Comparison of ENCODE assay signal across 8 cellular contexts in the genomic region with DNA sequence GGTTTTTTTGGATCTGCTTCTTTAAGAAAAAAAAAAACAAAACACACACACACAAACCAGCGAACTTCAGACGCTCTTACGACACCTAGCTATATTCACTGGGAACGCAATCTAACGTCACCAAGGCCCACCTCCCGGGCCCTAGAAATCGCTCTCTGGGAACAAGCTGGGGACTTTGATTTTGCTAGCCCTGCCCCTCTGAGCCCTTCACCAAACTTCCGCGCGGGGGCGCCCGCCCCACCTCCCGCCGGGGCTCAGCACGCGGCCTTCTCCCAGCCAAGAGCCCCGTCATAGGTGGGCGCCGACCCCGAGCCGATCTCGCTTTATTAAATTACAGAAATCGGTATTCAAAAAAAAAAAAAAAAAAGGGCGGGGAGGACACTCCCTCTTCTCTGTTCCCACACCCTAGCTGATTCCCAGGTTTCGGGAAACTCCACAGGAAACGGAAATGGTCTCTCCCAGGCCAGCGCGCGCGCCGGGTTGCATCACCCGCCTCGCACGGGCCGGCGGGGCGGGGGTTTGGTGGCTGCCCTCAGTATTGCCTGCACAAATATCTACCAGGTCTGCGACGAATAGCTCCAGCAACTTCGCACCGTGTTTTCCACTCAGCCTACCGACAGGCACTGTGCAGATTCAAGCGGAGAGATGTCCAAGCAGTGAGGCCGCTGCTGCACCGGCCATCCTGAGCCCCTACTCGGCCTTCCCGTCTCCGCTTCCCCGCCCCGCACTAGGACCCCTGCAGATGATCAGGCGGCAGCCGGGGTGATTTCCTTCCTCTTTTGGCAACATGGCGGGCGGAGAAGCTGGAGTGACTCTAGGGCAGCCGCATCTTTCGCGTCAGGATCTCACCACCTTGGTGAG. TPM values are rescaled to one million over a fixed set of nuclear protein-coding genes. Genes with fewer than 3 reads are reported as not detected.
DNase-seq lines count a peak whose midpoint lies in the region; ATAC-seq and TF ChIP-seq lines count a peak whose summit lies in the region.

A gene (plus strand): TSS at position 775 of the 861 bp plus-strand sequence. CDS start 13 bp downstream, at position 788.

- H3K4me1 ChIP-seq in liver (ENCODE audit: control insufficient read depth in 4 of 4, insufficient read depth in 4 of 4, low read length in 3 of 4): peaks cover 0 to 9% (median 2%) of the 10 kb centered on the region in 4 donors

- peak; percentile 58 for TF ChIP-seq CTCF in CD4-positive, alpha-beta T cell (IDR thresholded peaks at IDR 0.05)
- TF ChIP-seq CTCF in liver (IDR thresholded peaks at IDR 0.05; ENCODE audit: low read depth, low read length, missing input control): peak; percentile 65

- peaks cover 15% of the 10 kb centered on the region for H3K36me3 Mint-ChIP-seq in CD4-positive, alpha-beta T cell (ENCODE audit: low read depth)

- no peaks in the 10 kb centered on the region for H3K9me3 Mint-ChIP-seq in CD4-positive, alpha-beta T cell

- CTCF ChIA-PET in CD4-positive, alpha-beta T cell (lab: Charles Lee): interaction anchor here (0.5 to 3.5 kb wide), 39 partner anchors 9 to 1933 kb away, joined by 3 to 43 read pairs (median 4); a partner anchor contains a TSS

- POLR2A ChIA-PET in CD4-positive, alpha-beta T cell (lab: Charles Lee): interaction anchor here (0.6 to 3.2 kb wide), 20 partner anchors 9 to 426 kb away, joined by 3 to 91 read pairs (median 6); a partner anchor contains a TSS

- H3K27me3 ChIP-seq in CD4-positive, alpha-beta T cell (ENCODE audit: control insufficient read depth, insufficient read depth, low read length): no peaks in the 10 kb centered on the region
- no peaks in the 10 kb centered on the region for H3K27me3 ChIP-seq in liver (ENCODE audit: control insufficient read depth in 4 of 4, insufficient read depth in 4 of 4, low read length in 3 of 4)

- H3K9me3 ChIP-seq in CD4-positive, alpha-beta T cell (ENCODE audit: control insufficient read depth, low read length): no peaks in the 10 kb centered on the region
- H3K9me3 ChIP-seq in liver (ENCODE audit: control insufficient read depth in 4 of 4, low read length in 3 of 4): no peaks in the 10 kb centered on the region

- peaks cover 17% of the 10 kb centered on the region for H3K4me1 Mint-ChIP-seq in CD4-positive, alpha-beta T cell (ENCODE audit: low read depth)

- DNase-seq in CD4-positive, alpha-beta T cell: peak; percentile 72 to 87 (median 81)
- peak; percentile 97 for DNase-seq in NCI-H82 (lab: John Stamatoyannopoulos, UW)
- DNase-seq in activated CD4-positive, alpha-beta T cell treated with anti-CD3 and anti-CD28 coated beads, Interleukin-2, amount 50 U/mL, for 4 hours: peak; percentile 76 to 79
- DNase-seq in dermis blood vessel endothelial cell: peak; percentile 94
- DNase-seq in stimulated activated CD4-positive, alpha-beta T cell treated with anti-CD3 and anti-CD28 coated beads, Interleukin-4, amount 100 ng/mL, for 24 hours: peak; percentile 84

- peak; percentile 56 to 58 for TF ChIP-seq RAD21 in liver (IDR thresholded peaks at IDR 0.05)

- peaks cover 0 to 15% (median 7%) of the 10 kb centered on the region in 4 donors for H3K36me3 ChIP-seq in liver (ENCODE audit: control insufficient read depth in 4 of 4, insufficient read depth in 3 of 4, low read depth in 1 of 4, low read length in 3 of 4)

- H3K27ac ChIP-seq in CD4-positive, alpha-beta T cell (ENCODE audit: low read depth, low read length): peak within 1 kb of the TSS; percentile 89
- H3K27ac ChIP-seq in liver (ENCODE audit: low read depth in 1 of 2, low read length in 2 of 2): peak within 1 kb of the TSS; percentile 92 to 95

- H3K27me3 Mint-ChIP-seq in CD4-positive, alpha-beta T cell: no peaks in the 10 kb centered on the region

- ATAC-seq in CD4-positive, alpha-beta T cell (ENCODE audit: poor library complexity): peak; percentile 86
- ATAC-seq in GM19438 (IDR thresholded peaks at IDR 0.05; ENCODE audit: low read depth, unreplicated experiment) (peak; percentile 87), HG03571 (IDR thresholded peaks at IDR 0.05; ENCODE audit: unreplicated experiment) (peak; percentile 83)

- peak within 1 kb of the TSS in 1 of 2 donors; percentile 82 for H3K9ac ChIP-seq in liver (ENCODE audit: low read depth in 1 of 2, low read length in 2 of 2)

- peak within 1 kb of the TSS in 2 of 3 donors; percentile 85 to 91 for H3K4me3 ChIP-seq in liver (ENCODE audit: low read depth in 1 of 3, low read length in 3 of 3)

- no peak within 1 kb of the TSS for H3K27ac Mint-ChIP-seq in CD4-positive, alpha-beta T cell

- WGBS in liver: under 1% methylated on average over 56 of the region's 57 CpGs

- intact Hi-C loops in CD4-positive, alpha-beta T cell (cut with DNase I, micrococcal nuclease): loop anchor here (1.0 to 10.0 kb wide), 8 partner anchors 30 to 382 kb away; a partner anchor contains a TSS

- H3K4me3 Mint-ChIP-seq in CD4-positive, alpha-beta T cell: no peak within 1 kb of the TSS

TF ChIP-seq in liver, 16 proteins besides CTCF, POLR2A, EP300 and RAD21:
- TF ChIP-seq TAF1 (conservative IDR thresholded peaks at IDR 0.05) (peak; percentile 72), YY1 (IDR thresholded peaks at IDR 0.05) (peak; percentile 95), FOXA2 (IDR thresholded peaks at IDR 0.05) (no peak), NR2F2 (IDR thresholded peaks at IDR 0.05) (peak; percentile 4), RXRA (IDR thresholded peaks at IDR 0.05) (peak in 1 of 2 donors; percentile 21), HNF4G (IDR thresholded peaks at IDR 0.05) (peak; percentile 62), FOXA1 (IDR thresholded peaks at IDR 0.05) (no peak), JUND (IDR thresholded peaks at IDR 0.05) (no peak), SP1 (IDR thresholded peaks at IDR 0.05) (peak; percentile 70), GABPA (IDR thresholded peaks at IDR 0.05 in 1 of 2, conservative IDR thresholded peaks at IDR 0.05 in 1 of 2) (peak; percentile 87 to 92), EGR1 (IDR thresholded peaks at IDR 0.05; ENCODE audit: low read depth in 2 of 2) (peak in 1 of 2 donors; percentile 43), HNF4A (conservative IDR thresholded peaks at IDR 0.05) (peak; percentile 67 to 78)
- TF ChIP-seq, protein P1, sequence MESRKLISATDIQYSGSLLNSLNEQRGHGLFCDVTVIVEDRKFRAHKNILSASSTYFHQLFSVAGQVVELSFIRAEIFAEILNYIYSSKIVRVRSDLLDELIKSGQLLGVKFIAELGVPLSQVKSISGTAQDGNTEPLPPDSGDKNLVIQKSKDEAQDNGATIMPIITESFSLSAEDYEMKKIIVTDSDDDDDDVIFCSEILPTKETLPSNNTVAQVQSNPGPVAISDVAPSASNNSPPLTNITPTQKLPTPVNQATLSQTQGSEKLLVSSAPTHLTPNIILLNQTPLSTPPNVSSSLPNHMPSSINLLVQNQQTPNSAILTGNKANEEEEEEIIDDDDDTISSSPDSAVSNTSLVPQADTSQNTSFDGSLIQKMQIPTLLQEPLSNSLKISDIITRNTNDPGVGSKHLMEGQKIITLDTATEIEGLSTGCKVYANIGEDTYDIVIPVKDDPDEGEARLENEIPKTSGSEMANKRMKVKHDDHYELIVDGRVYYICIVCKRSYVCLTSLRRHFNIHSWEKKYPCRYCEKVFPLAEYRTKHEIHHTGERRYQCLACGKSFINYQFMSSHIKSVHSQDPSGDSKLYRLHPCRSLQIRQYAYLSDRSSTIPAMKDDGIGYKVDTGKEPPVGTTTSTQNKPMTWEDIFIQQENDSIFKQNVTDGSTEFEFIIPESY (IDR thresholded peaks at IDR 0.05): peak; percentile 60
- TF ChIP-seq, protein P2, sequence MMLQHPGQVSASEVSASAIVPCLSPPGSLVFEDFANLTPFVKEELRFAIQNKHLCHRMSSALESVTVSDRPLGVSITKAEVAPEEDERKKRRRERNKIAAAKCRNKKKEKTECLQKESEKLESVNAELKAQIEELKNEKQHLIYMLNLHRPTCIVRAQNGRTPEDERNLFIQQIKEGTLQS (IDR thresholded peaks at IDR 0.05): peak; percentile 96
- TF ChIP-seq, protein P3, sequence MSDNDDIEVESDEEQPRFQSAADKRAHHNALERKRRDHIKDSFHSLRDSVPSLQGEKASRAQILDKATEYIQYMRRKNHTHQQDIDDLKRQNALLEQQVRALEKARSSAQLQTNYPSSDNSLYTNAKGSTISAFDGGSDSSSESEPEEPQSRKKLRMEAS (IDR thresholded peaks at IDR 0.05): peak; percentile 41
- TF ChIP-seq, protein P4, sequence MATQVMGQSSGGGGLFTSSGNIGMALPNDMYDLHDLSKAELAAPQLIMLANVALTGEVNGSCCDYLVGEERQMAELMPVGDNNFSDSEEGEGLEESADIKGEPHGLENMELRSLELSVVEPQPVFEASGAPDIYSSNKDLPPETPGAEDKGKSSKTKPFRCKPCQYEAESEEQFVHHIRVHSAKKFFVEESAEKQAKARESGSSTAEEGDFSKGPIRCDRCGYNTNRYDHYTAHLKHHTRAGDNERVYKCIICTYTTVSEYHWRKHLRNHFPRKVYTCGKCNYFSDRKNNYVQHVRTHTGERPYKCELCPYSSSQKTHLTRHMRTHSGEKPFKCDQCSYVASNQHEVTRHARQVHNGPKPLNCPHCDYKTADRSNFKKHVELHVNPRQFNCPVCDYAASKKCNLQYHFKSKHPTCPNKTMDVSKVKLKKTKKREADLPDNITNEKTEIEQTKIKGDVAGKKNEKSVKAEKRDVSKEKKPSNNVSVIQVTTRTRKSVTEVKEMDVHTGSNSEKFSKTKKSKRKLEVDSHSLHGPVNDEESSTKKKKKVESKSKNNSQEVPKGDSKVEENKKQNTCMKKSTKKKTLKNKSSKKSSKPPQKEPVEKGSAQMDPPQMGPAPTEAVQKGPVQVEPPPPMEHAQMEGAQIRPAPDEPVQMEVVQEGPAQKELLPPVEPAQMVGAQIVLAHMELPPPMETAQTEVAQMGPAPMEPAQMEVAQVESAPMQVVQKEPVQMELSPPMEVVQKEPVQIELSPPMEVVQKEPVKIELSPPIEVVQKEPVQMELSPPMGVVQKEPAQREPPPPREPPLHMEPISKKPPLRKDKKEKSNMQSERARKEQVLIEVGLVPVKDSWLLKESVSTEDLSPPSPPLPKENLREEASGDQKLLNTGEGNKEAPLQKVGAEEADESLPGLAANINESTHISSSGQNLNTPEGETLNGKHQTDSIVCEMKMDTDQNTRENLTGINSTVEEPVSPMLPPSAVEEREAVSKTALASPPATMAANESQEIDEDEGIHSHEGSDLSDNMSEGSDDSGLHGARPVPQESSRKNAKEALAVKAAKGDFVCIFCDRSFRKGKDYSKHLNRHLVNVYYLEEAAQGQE (IDR thresholded peaks at IDR 0.05): no peak

RNA-seq across cellular contexts. Expression of the gene that starts here (rescaled TPM):
- 100 to 1,000 TPM; 197 to 202 TPM for total RNA-seq in CD4-positive, alpha-beta T cell
- total RNA-seq in dermis blood vessel endothelial cell (222 and 303 TPM in 2 replicates), liver (10 to 100 TPM; 62.5 to 98.0 TPM)
- 10 to 100 TPM; 24.9 to 32.4 TPM for polyA plus RNA-seq in liver

Comparison
In these comparisons a context has a peak if more than half of its experiments do, and no peak if none do; other contexts are left out.
1. Peak in every context shown above with its lines: DNase-seq, ATAC-seq, H3K4me3 ChIP-seq and H3K27ac ChIP-seq.